Comparison of ENCODE assay signal across 12 cellular contexts in genomic region chr3:130916507-130917167, GRCh38. TPM values are rescaled to one million over a fixed set of nuclear protein-coding genes. Genes with fewer than 3 reads are reported as not detected.
DNase-seq lines count a peak whose midpoint lies in the region; ATAC-seq and TF ChIP-seq lines count a peak whose summit lies in the region.
"Had no signal": no experiment of that assay in that cellular context is flagged by ENCODE, and none has a peak within 500 bp of the region (broad histone marks: within the 10 kb centered on the region; RNA-seq: fewer than 3 reads in every experiment).

No MANE protein-coding gene starts in this region.

- H3K4me3 Mint-ChIP-seq in naive thymus-derived CD4-positive, alpha-beta T cell, result no peak overlapping the region
- H3K4me3 Mint-ChIP-seq: activated T-cell treated with anti-CD3 and anti-CD28 coated beads, Interleukin-2, amount 50 U/mL, for 4 hours had no signal

- CTCF ChIA-PET in naive thymus-derived CD4-positive, alpha-beta T cell (lab: Charles Lee), result no interaction called here

- no peak for TF ChIP-seq CTCF in GM06990 (IDR thresholded peaks at IDR 0.05; ENCODE audit: insufficient read depth, low read length, poor library complexity, severe bottlenecking)

- no peaks in the 10 kb centered on the region for H3K9me3 ChIP-seq in naive thymus-derived CD4-positive, alpha-beta T cell (ENCODE audit: control insufficient read depth in 2 of 3, low read length in 3 of 3)
- H3K9me3 ChIP-seq: neutrophil had no signal

- no peaks in the 10 kb centered on the region for H3K27me3 Mint-ChIP-seq in naive thymus-derived CD4-positive, alpha-beta T cell

- H3K9me3 Mint-ChIP-seq in naive thymus-derived CD4-positive, alpha-beta T cell, result peaks cover 0 to 14% (median 2%) of the 10 kb centered on the region in 11 donors
- H3K9me3 Mint-ChIP-seq: activated T-cell treated with anti-CD3 and anti-CD28 coated beads, Interleukin-2, amount 50 U/mL, for 4 hours had no signal

- ATAC-seq in GM19324 (IDR thresholded peaks at IDR 0.05; ENCODE audit: low FRiP score, unreplicated experiment) (peak; percentile 65), HG02798 (IDR thresholded peaks at IDR 0.05; ENCODE audit: poor library complexity, unreplicated experiment) (peak; percentile 69)
- ATAC-seq in naive thymus-derived CD4-positive, alpha-beta T cell, result no peak
- ATAC-seq: activated T-cell treated with anti-CD3 and anti-CD28 coated beads, Interleukin-2, amount 50 U/mL, for 4 hours had no signal

- DNase-seq in GM06990 (ENCODE audit: extremely low read depth, insufficient read length), result peak; percentile 26
- peak; percentile 7 for DNase-seq in NAMALWA (ENCODE audit: low spot score)
- no peak for DNase-seq in naive thymus-derived CD4-positive, alpha-beta T cell
- DNase-seq in activated effector memory CD4-positive, alpha-beta T cell treated with anti-CD3 and anti-CD28 coated beads, Interleukin-2, amount 50 U/mL, for 16 hours, result no peak
- no peak for DNase-seq in H7
- DNase-seq in NCI-H1417 (lab: John Stamatoyannopoulos, UW), result no peak
- DNase-seq: activated T-cell treated with anti-CD3 and anti-CD28 coated beads, Interleukin-2, amount 50 U/mL, for 4 hours; MG63 had no signal

- no peaks in the 10 kb centered on the region for H3K4me1 ChIP-seq in naive thymus-derived CD4-positive, alpha-beta T cell (ENCODE audit: control insufficient read depth in 2 of 2, insufficient read depth in 2 of 2, low read length in 2 of 2)

- peak overlapping the region in 2 of 9 donors; percentile 25 to 42 for H3K27ac Mint-ChIP-seq in naive thymus-derived CD4-positive, alpha-beta T cell

- H3K4me1 Mint-ChIP-seq in naive thymus-derived CD4-positive, alpha-beta T cell, result peaks cover 9 to 40% (median 30%) of the 10 kb centered on the region in 7 donors

- H3K27me3 ChIP-seq in GM06990 (replicated peaks; ENCODE audit: control insufficient read depth, insufficient read depth, low read length) (no peaks in the 10 kb centered on the region), H7 (ENCODE audit: control insufficient read depth, insufficient read depth, low read length) (no peaks in the 10 kb centered on the region)
- H3K27me3 ChIP-seq in naive thymus-derived CD4-positive, alpha-beta T cell (ENCODE audit: control insufficient read depth in 2 of 2, insufficient read depth in 2 of 2, low read length in 2 of 2), result no peaks in the 10 kb centered on the region
- H3K27me3 ChIP-seq: cardiac muscle cell, MG63, neutrophil had no signal

- no peak overlapping the region for H3K27ac ChIP-seq in naive thymus-derived CD4-positive, alpha-beta T cell (ENCODE audit: low read depth, low read length)
- H3K27ac ChIP-seq: neutrophil had no signal

- no peak overlapping the region for H3K4me3 ChIP-seq in GM06990 (replicated peaks; ENCODE audit: low read depth, low read length)
- H3K4me3 ChIP-seq in naive thymus-derived CD4-positive, alpha-beta T cell (ENCODE audit: low read length), result no peak overlapping the region
- H3K4me3 ChIP-seq in H7 (ENCODE audit: insufficient read depth, low read depth, low read length), result no peak overlapping the region
- H3K4me3 ChIP-seq: cardiac muscle cell, MG63 had no signal

- POLR2A ChIA-PET in naive thymus-derived CD4-positive, alpha-beta T cell (lab: Charles Lee), result no interaction called here

- H3K36me3 ChIP-seq in GM06990 (ENCODE audit: control insufficient read depth, insufficient read depth, low read length), result no peaks in the 10 kb centered on the region
- H3K36me3 ChIP-seq in naive thymus-derived CD4-positive, alpha-beta T cell (ENCODE audit: control insufficient read depth in 2 of 3, insufficient read depth in 3 of 3, low read length in 3 of 3), result peaks cover 0 to 5% (median 0%) of the 10 kb centered on the region in 3 experiments
- H3K36me3 ChIP-seq in H7 (replicated peaks; ENCODE audit: control insufficient read depth, insufficient read depth, low read length), result no peaks in the 10 kb centered on the region
- H3K36me3 ChIP-seq: cardiac muscle cell, neutrophil had no signal

- intact Hi-C loops in naive thymus-derived CD4-positive, alpha-beta T cell (cut with micrococcal nuclease), result no loop called here

- H3K36me3 Mint-ChIP-seq in naive thymus-derived CD4-positive, alpha-beta T cell, result peaks cover 0 to 29% (median 21%) of the 10 kb centered on the region in 5 donors

RNA-seq across cellular contexts. Expression of gene ATP2C1, which starts 22.8 kb away (rescaled TPM):
- 10 to 100 TPM; 42.6 to 64.9 (median 50.5) TPM for total RNA-seq in naive thymus-derived CD4-positive, alpha-beta T cell
- 1 to 10 TPM; 6.6 to 8.7 TPM for polyA plus RNA-seq in naive thymus-derived CD4-positive, alpha-beta T cell
- 32.4 and 39.4 TPM in 2 replicates for total RNA-seq in H7 (2014; rRNA removed; shearing (Covaris generic))

Comparison
In these comparisons a context has a peak if more than half of its experiments do, and no peak if none do; other contexts are left out.
1. DNase-seq: peak in GM06990 (single experiment) and NAMALWA (single experiment); none in naive thymus-derived CD4-positive, alpha-beta T cell (0 of 9), activated effector memory CD4-positive, alpha-beta T cell treated with anti-CD3 and anti-CD28 coated beads, Interleukin-2, amount 50 U/mL, for 16 hours (single experiment), H7 (single experiment) and NCI-H1417 (0 of 3).